Comparison of ENCODE assay signal across 19 cellular contexts in the genomic region with DNA sequence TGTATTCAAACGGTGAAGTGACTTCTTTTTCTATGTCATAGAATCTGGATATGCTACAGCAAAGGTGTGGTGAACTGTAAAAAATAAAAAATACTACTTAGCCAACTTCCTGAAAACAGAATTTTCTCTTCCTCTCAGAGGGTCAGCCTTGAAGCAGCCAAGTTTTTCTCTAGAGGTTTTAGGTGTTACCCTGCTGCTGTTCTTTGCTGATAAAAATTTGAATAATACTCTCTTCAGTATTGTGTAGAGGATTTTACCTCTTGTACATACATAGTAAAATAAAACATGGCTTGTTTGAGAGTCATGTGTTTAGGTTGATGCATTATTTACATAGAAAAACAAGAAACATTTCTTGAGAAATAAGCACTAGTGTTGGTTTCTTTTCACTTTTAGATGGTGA.
DNase-seq lines count a peak whose midpoint lies in the region; ATAC-seq and TF ChIP-seq lines count a peak whose summit lies in the region.
"Had no signal": no experiment of that assay in that cellular context is flagged by ENCODE, and none has a peak within 500 bp of the region (broad histone marks: within the 10 kb centered on the region; RNA-seq: fewer than 3 reads in every experiment).

No MANE protein-coding gene starts in this region.

- H3K27me3 ChIP-seq in sigmoid colon: no peaks in the 10 kb centered on the region
- H3K27me3 ChIP-seq in uterus: no peaks in the 10 kb centered on the region
- H3K27me3 ChIP-seq: gastroesophageal sphincter, spleen, vagina had no signal

- H3K4me3 ChIP-seq in sigmoid colon: no peak overlapping the region
- H3K4me3 ChIP-seq in uterus: no peak overlapping the region
- H3K4me3 ChIP-seq: coronary artery, gastroesophageal sphincter, spleen, vagina had no signal

- DNase-seq in NAMALWA (ENCODE audit: low spot score) (peak; percentile 1), sigmoid colon (no peak), NCI-H1417 (lab: John Stamatoyannopoulos, UW) (no peak), uterus (no peak), T1000 (lab: John Stamatoyannopoulos, UW) (no peak)
- DNase-seq: activated CD4-positive, alpha-beta T cell treated with anti-CD3 and anti-CD28 coated beads for 48 hours; activated naive CD4-positive, alpha-beta T cell treated with anti-CD3 and anti-CD28 coated beads for 36 hours; natural killer cell; NCI-H1694; NCI-H510A; SIG-M5; spleen; stimulated activated naive CD8-positive, alpha-beta T cell treated with anti-CD3 and anti-CD28 coated beads, Interleukin-15, Interleukin-2, amounts not matched to agents 100 U/mL and 50 U/mL, for 24 hours had no signal

- no peak for TF ChIP-seq EP300 in sigmoid colon (IDR thresholded peaks at IDR 0.05)

- 11 to 13% methylated on average over 1 of the region's 1 CpG for WGBS in sigmoid colon, 2 donors

- no peaks in the 10 kb centered on the region for H3K4me1 ChIP-seq in sigmoid colon
- no peaks in the 10 kb centered on the region for H3K4me1 ChIP-seq in uterus
- H3K4me1 ChIP-seq: gastroesophageal sphincter, vagina had no signal

- H3K27ac ChIP-seq in sigmoid colon: no peak overlapping the region
- no peak overlapping the region for H3K27ac ChIP-seq in uterus
- H3K27ac ChIP-seq: coronary artery, gastroesophageal sphincter, vagina had no signal

- H3K9me3 ChIP-seq in sigmoid colon: no peaks in the 10 kb centered on the region
- H3K9me3 ChIP-seq in uterus: no peaks in the 10 kb centered on the region
- H3K9me3 ChIP-seq: gastroesophageal sphincter, vagina had no signal

- TF ChIP-seq CTCF in sigmoid colon (IDR thresholded peaks at IDR 0.05) (no peak), uterus (IDR thresholded peaks at IDR 0.05) (no peak)

- ATAC-seq in GM18520 (IDR thresholded peaks at IDR 0.05; ENCODE audit: unreplicated experiment) (peak; percentile 44), GM19468 (IDR thresholded peaks at IDR 0.05; ENCODE audit: extremely low read depth, unreplicated experiment) (peak; percentile 69), HG02970 (IDR thresholded peaks at IDR 0.05; ENCODE audit: low FRiP score, unreplicated experiment) (peak; percentile 36)
- ATAC-seq: gastroesophageal sphincter; natural killer cell; stimulated activated naive CD8-positive, alpha-beta T cell treated with anti-CD3 and anti-CD28 coated beads, Interleukin-15, Interleukin-2, amounts not matched to agents 100 U/mL and 50 U/mL, for 24 hours had no signal

- intact Hi-C loops in sigmoid colon (cut with DNase I) (no loop called here), uterus (cut with DNase I; ENCODE audit: low total_unique reads) (no loop called here)

- H3K36me3 ChIP-seq in sigmoid colon: no peaks in the 10 kb centered on the region
- H3K36me3 ChIP-seq in uterus: no peaks in the 10 kb centered on the region
- H3K36me3 ChIP-seq: gastroesophageal sphincter, spleen, vagina had no signal

- TF ChIP-seq POLR2A in sigmoid colon (IDR thresholded peaks at IDR 0.05) (no peak), uterus (IDR thresholded peaks at IDR 0.05) (no peak)
